Comparison of ENCODE assay signal across 26 cellular contexts in the genomic region with DNA sequence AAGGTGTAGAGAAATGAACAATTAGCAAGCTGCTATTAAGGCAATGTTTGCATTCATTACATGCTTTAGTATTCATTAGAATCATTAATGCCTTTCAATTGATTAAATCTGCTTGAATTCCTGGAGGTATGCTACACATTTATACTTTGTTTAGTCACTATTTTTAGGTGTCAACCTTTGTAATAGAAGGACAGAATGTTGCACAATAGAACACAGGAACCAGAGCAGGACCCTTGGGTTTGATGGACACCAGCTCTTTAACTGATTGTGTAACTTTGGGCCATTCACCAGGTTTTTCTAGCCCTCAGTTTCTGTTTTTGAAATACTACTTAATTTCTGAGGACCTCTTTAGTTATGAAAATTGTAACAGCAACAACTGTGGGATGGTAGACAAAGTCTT.
"Had no signal": no experiment of that assay in that cellular context is flagged by ENCODE, and none has a peak within 500 bp of the region (broad histone marks: within the 10 kb centered on the region; RNA-seq: fewer than 3 reads in every experiment).

No MANE protein-coding gene starts in this region.

- H3K27ac ChIP-seq: breast epithelium, cardiac muscle cell, colonic mucosa, WERI-Rb-1 had no signal

- H3K9me3 ChIP-seq: ascending aorta, breast epithelium, colonic mucosa had no signal

- H3K4me1 ChIP-seq: breast epithelium had no signal

- H3K4me3 ChIP-seq: ascending aorta, breast epithelium, cardiac muscle cell, colonic mucosa had no signal

- ATAC-seq: activated CD4-positive, CD25-positive, alpha-beta regulatory T cell treated with anti-CD3 and anti-CD28 coated beads, Interleukin-2, amount 50 U/mL, for 24 hours; activated CD8-positive, alpha-beta T cell treated with anti-CD3 and anti-CD28 coated beads for 36 hours; activated naive CD8-positive, alpha-beta T cell treated with anti-CD3 and anti-CD28 coated beads, Interleukin-2, amount 50 U/mL, for 24 hours; activated T-cell treated with anti-CD3 and anti-CD28 coated beads, Interleukin-2, amount 50 U/mL, for 4 hours; esophagus mucosa; T-helper 17 cell had no signal

- H3K36me3 ChIP-seq: breast epithelium, cardiac muscle cell, colonic mucosa had no signal

- DNase-seq: activated B cell treated with CpG ODN at 0.5 μM for 24 hours; activated CD4-positive, alpha-beta T cell treated with anti-CD3 and anti-CD28 coated beads for 48 hours; activated CD4-positive, alpha-beta T cell treated with anti-CD3 and anti-CD28 coated beads, Interleukin-2, amount 50 U/mL, for 1 hour; activated CD4-positive, alpha-beta T cell treated with anti-CD3 and anti-CD28 coated beads, Interleukin-2, amount 50 U/mL, for 48 hours; activated CD8-positive, alpha-beta memory T cell treated with anti-CD3 and anti-CD28 coated beads for 24 hours; activated CD8-positive, alpha-beta T cell treated with anti-CD3 and anti-CD28 coated beads for 36 hours; activated effector memory CD4-positive, alpha-beta T cell treated with anti-CD3 and anti-CD28 coated beads, Interleukin-2, amount 50 U/mL, for 16 hours; activated naive CD4-positive, alpha-beta T cell treated with anti-CD3 and anti-CD28 coated beads for 36 hours; activated naive CD8-positive, alpha-beta T cell treated with anti-CD3 and anti-CD28 coated beads for 36 hours; activated naive CD8-positive, alpha-beta T cell treated with anti-CD3 and anti-CD28 coated beads, Interleukin-2, amount 50 U/mL, for 24 hours; activated T-cell treated with anti-CD3 and anti-CD28 coated beads, Interleukin-2, amount 50 U/mL, for 4 hours; central memory CD4-positive, alpha-beta T cell; cerebellar nuclear complex; colonic mucosa; effector CD8-positive, alpha-beta T cell; foreskin fibroblast; head of caudate nucleus; T-helper 1 cell; T-helper 17 cell; T1000; WERI-Rb-1 had no signal

- H3K27me3 ChIP-seq: ascending aorta, breast epithelium, cardiac muscle cell, colonic mucosa had no signal
